10 cellular contexts compared by ENCODE assay signal in genomic region chr15:91965501-91966180, GRCh38.
DNase-seq lines count a peak whose midpoint lies in the region; ATAC-seq and TF ChIP-seq lines count a peak whose summit lies in the region.
"Had no signal": no experiment of that assay in that cellular context is flagged by ENCODE, and none has a peak within 500 bp of the region (broad histone marks: within the 10 kb centered on the region; RNA-seq: fewer than 3 reads in every experiment).

No MANE protein-coding gene starts in this region.

- in situ Hi-C loops in GM13977 (cut with MboI; ENCODE audit: low pct_unique_long_range_greater_than_20kb, low sequenced_read_pairs, unreplicated experiment), result no loop called here

- H3K36me3 ChIP-seq in body of pancreas (replicated peaks in 1 of 2; ENCODE audit: insufficient read depth in 1 of 2, low read depth in 2 of 2) (no peaks in the 10 kb centered on the region), colonic mucosa (no peaks in the 10 kb centered on the region)

- ATAC-seq in body of pancreas, result peak; percentile 35
- ATAC-seq in HG03342 (IDR thresholded peaks at IDR 0.05; ENCODE audit: unreplicated experiment), result no peak

- DNase-seq in AG09309 (ENCODE audit: low read depth), result peak; percentile 63
- DNase-seq in HPDE6-E6E7 (ENCODE audit: extremely low spot score), result peak; percentile 74
- no peak for DNase-seq in body of pancreas
- peak; percentile 90 for DNase-seq in kidney tubule cell (ENCODE audit: low spot score)
- no peak for DNase-seq in stimulated activated CD4-positive, alpha-beta T cell treated with anti-CD3 and anti-CD28 coated beads, Interleukin-4, amount 100 ng/mL, for 24 hours
- no peak for DNase-seq in colonic mucosa
- DNase-seq in GM13977 (ENCODE audit: low spot score), result no peak
- DNase-seq: Caco-2 had no signal

- no peak for TF ChIP-seq CTCF in AG09309 (IDR thresholded peaks at IDR 0.05; ENCODE audit: control insufficient read depth, insufficient read depth, low read depth, low read length, missing control alignments)
- TF ChIP-seq CTCF in body of pancreas (IDR thresholded peaks at IDR 0.05), result no peak
- TF ChIP-seq CTCF in colonic mucosa (IDR thresholded peaks at IDR 0.05), result no peak
- TF ChIP-seq CTCF in GM13977 (IDR thresholded peaks at IDR 0.05; ENCODE audit: extremely low read depth, insufficient read depth, missing control alignments), result no peak

- 54 to 59% methylated on average over 8 of the region's 8 CpGs for WGBS in body of pancreas, 2 donors

- H3K27ac ChIP-seq in body of pancreas (peak overlapping the region in 1 of 4 donors; percentile 32), colonic mucosa (no peak overlapping the region)
- H3K27ac ChIP-seq: parathyroid adenoma had no signal

- no peak overlapping the region for H3K9ac ChIP-seq in colonic mucosa (ENCODE audit: low read depth in 2 of 2, low read length in 2 of 2)
- H3K9ac ChIP-seq: parathyroid adenoma had no signal

- H3K27me3 ChIP-seq in body of pancreas (no peaks in the 10 kb centered on the region), colonic mucosa (no peaks in the 10 kb centered on the region)

- no peaks in the 10 kb centered on the region for H3K4me1 ChIP-seq in body of pancreas
- H3K4me1 ChIP-seq in colonic mucosa, result no peaks in the 10 kb centered on the region
- H3K4me1 ChIP-seq: Caco-2 had no signal

- H3K9me3 ChIP-seq in body of pancreas (no peaks in the 10 kb centered on the region), colonic mucosa (no peaks in the 10 kb centered on the region)
- H3K9me3 ChIP-seq: Caco-2 had no signal

- no peak for TF ChIP-seq POLR2A in body of pancreas (IDR thresholded peaks at IDR 0.05)

- no peak overlapping the region; the same call in 1 of the 2 replicates for H3K4me3 ChIP-seq in AG09309 (ENCODE audit: control insufficient read depth, low read depth, low read length)
- H3K4me3 ChIP-seq in body of pancreas, result no peak overlapping the region
- no peak overlapping the region for H3K4me3 ChIP-seq in colonic mucosa

- intact Hi-C loops in body of pancreas (cut with DNase I), result no loop called here
- intact Hi-C loops in colonic mucosa (cut with DNase I), result no loop called here

Comparison
In these comparisons a context has a peak if more than half of its experiments do, and no peak if none do; other contexts are left out.
1. DNase-seq: peak in AG09309 (single experiment), HPDE6-E6E7 (single experiment) and kidney tubule cell (single experiment); none in body of pancreas (0 of 4), stimulated activated CD4-positive, alpha-beta T cell treated with anti-CD3 and anti-CD28 coated beads, Interleukin-4, amount 100 ng/mL, for 24 hours (single experiment), colonic mucosa (single experiment) and GM13977 (single experiment).